Comparison of ENCODE assay signal across 31 cellular contexts in genomic region chr4:166670341-166670740, GRCh38.
"Had no signal": no experiment of that assay in that cellular context is flagged by ENCODE, and none has a peak within 500 bp of the region (broad histone marks: within the 10 kb centered on the region; RNA-seq: fewer than 3 reads in every experiment).

No MANE protein-coding gene starts in this region.

- H3K27me3 ChIP-seq: adrenal gland, ascending aorta, breast epithelium, cardiac muscle cell, colonic mucosa, dorsolateral prefrontal cortex, esophagus muscularis mucosa, foreskin keratinocyte, gastrocnemius medialis, heart left ventricle had no signal

- H3K4me1 ChIP-seq: adrenal gland, ascending aorta, breast epithelium, colonic mucosa, esophagus muscularis mucosa, foreskin keratinocyte, gastrocnemius medialis, heart left ventricle had no signal

- H3K36me3 ChIP-seq: adrenal gland, ascending aorta, breast epithelium, cardiac muscle cell, colonic mucosa, esophagus muscularis mucosa, gastrocnemius medialis, heart left ventricle, WERI-Rb-1 had no signal

- H3K27ac ChIP-seq: adrenal gland, ascending aorta, breast epithelium, cardiac muscle cell, colonic mucosa, dorsolateral prefrontal cortex, esophagus muscularis mucosa, foreskin keratinocyte, gastrocnemius medialis, heart left ventricle, WERI-Rb-1 had no signal

- DNase-seq: activated B cell treated with CpG ODN at 0.5 μM for 24 hours; activated CD4-positive, alpha-beta T cell treated with anti-CD3 and anti-CD28 coated beads for 48 hours; activated CD4-positive, alpha-beta T cell treated with anti-CD3 and anti-CD28 coated beads, Interleukin-2, amount 50 U/mL, for 1 hour; activated CD4-positive, alpha-beta T cell treated with anti-CD3 and anti-CD28 coated beads, Interleukin-2, amount 50 U/mL, for 48 hours; activated CD8-positive, alpha-beta memory T cell treated with anti-CD3 and anti-CD28 coated beads for 24 hours; activated CD8-positive, alpha-beta T cell treated with anti-CD3 and anti-CD28 coated beads for 36 hours; activated effector memory CD4-positive, alpha-beta T cell treated with Interleukin-2 at 50 U/mL for 16 hours; activated gamma-delta T cell treated with Interleukin-2 at 50 U/mL for 16 hours; activated naive CD4-positive, alpha-beta T cell treated with Interleukin-2 at 50 U/mL for 16 hours; activated naive CD8-positive, alpha-beta T cell treated with anti-CD3 and anti-CD28 coated beads for 36 hours; activated naive CD8-positive, alpha-beta T cell treated with anti-CD3 and anti-CD28 coated beads, Interleukin-2, amount 50 U/mL, for 24 hours; activated T-cell treated with anti-CD3 and anti-CD28 coated beads, Interleukin-2, amount 50 U/mL, for 4 hours; adrenal gland; central memory CD4-positive, alpha-beta T cell; cerebellar nuclear complex; colonic mucosa; dorsolateral prefrontal cortex; effector memory CD4-positive, alpha-beta T cell; erythroblast; foreskin keratinocyte; gastrocnemius medialis; glutamatergic neuron; heart left ventricle; T-helper 1 cell; T-helper 17 cell; T1000; WERI-Rb-1 had no signal

- H3K9me3 ChIP-seq: adrenal gland, ascending aorta, breast epithelium, colonic mucosa, esophagus muscularis mucosa, gastrocnemius medialis had no signal

- H3K4me3 ChIP-seq: adrenal gland, ascending aorta, breast epithelium, cardiac muscle cell, colonic mucosa, dorsolateral prefrontal cortex, esophagus muscularis mucosa, gastrocnemius medialis, heart left ventricle had no signal
